13 cellular contexts compared by ENCODE assay signal in genomic region chr14:93787465-93788306, GRCh38. TPM values are rescaled to one million over a fixed set of nuclear protein-coding genes. Genes with fewer than 3 reads are reported as not detected.
DNase-seq lines count a peak whose midpoint lies in the region; ATAC-seq and TF ChIP-seq lines count a peak whose summit lies in the region.
"Had no signal": no experiment of that assay in that cellular context is flagged by ENCODE, and none has a peak within 500 bp of the region (broad histone marks: within the 10 kb centered on the region; RNA-seq: fewer than 3 reads in every experiment).

No MANE protein-coding gene starts in this region.

- WGBS in ectodermal cell, 2 experiments: 4 to 5% methylated on average over 54 of the region's 54 CpGs
- 7% methylated on average over 51 to 53 of the region's 54 CpGs for WGBS in mesodermal cell (ENCODE audit: insufficient coverage in 2 of 2), 2 experiments

- H3K36me3 ChIP-seq in RWPE2 (ENCODE audit: low read depth): no peaks in the 10 kb centered on the region
- H3K36me3 ChIP-seq in ectodermal cell (ENCODE audit: control insufficient read depth, insufficient read depth, low read length): no peaks in the 10 kb centered on the region
- H3K36me3 ChIP-seq in mesodermal cell (ENCODE audit: control insufficient read depth, insufficient read depth, low read length): no peaks in the 10 kb centered on the region

- DNase-seq in RWPE2 (ENCODE audit: low spot score) (no peak), activated T-cell treated with anti-CD3 and anti-CD28 coated beads for 4 hours (no peak), NCI-H345 treated with DMSO at 0.1 percent for 48 hours (lab: John Stamatoyannopoulos, UW; ENCODE audit: unreplicated experiment) (no peak), cerebellar nuclear complex (lab: John Stamatoyannopoulos, UW) (no peak), NCI-H2081 (lab: John Stamatoyannopoulos, UW) (no peak)
- DNase-seq: activated CD4-positive, alpha-beta memory T cell treated with anti-CD3 and anti-CD28 coated beads for 36 hours; DMS53; Kasumi-1; natural killer cell; NCI-H226 had no signal

- no peak; the same call in 2 of the 3 replicates for ATAC-seq in RWPE2 (ENCODE audit: low read depth)
- ATAC-seq: natural killer cell had no signal

- peaks cover 3% of the 10 kb centered on the region for H3K4me1 ChIP-seq in RWPE2 (ENCODE audit: insufficient read depth, poor library complexity, severe bottlenecking)
- H3K4me1 ChIP-seq in ectodermal cell (ENCODE audit: control insufficient read depth, insufficient read depth, low read length): peaks cover 12% of the 10 kb centered on the region
- no peaks in the 10 kb centered on the region for H3K4me1 ChIP-seq in mesodermal cell (ENCODE audit: control insufficient read depth, insufficient read depth, low read length, poor library complexity, severe bottlenecking)

- no peak for TF ChIP-seq CTCF in RWPE2 (IDR thresholded peaks at IDR 0.05; ENCODE audit: poor library complexity, severe bottlenecking)

- H3K27ac ChIP-seq in RWPE2 (ENCODE audit: poor library complexity, severe bottlenecking) (no peak overlapping the region), ectodermal cell (ENCODE audit: insufficient read depth, low read depth, low read length, poor library complexity, severe bottlenecking) (no peak overlapping the region), mesodermal cell (ENCODE audit: low read depth, low read length, severe bottlenecking) (no peak overlapping the region), temporal lobe (ENCODE audit: low read depth, low read length) (peak overlapping the region; percentile 69)

- H3K27me3 ChIP-seq in RWPE2 (ENCODE audit: insufficient read depth, poor library complexity, severe bottlenecking) (peaks cover 4% of the 10 kb centered on the region), ectodermal cell (ENCODE audit: control insufficient read depth, insufficient read depth, low read length, poor library complexity, severe bottlenecking) (peaks cover 39% of the 10 kb centered on the region)

- H3K4me3 ChIP-seq in RWPE2 (ENCODE audit: severe bottlenecking) (peak overlapping the region; percentile 52), ectodermal cell (ENCODE audit: insufficient read depth, low read depth, low read length) (peak overlapping the region; percentile 52), mesodermal cell (ENCODE audit: extremely low read depth, insufficient read depth, low read length, poor library complexity, severe bottlenecking) (peak overlapping the region; percentile 45)

- H3K9me3 ChIP-seq in RWPE2 (ENCODE audit: severe bottlenecking): no peaks in the 10 kb centered on the region
- H3K9me3 ChIP-seq in ectodermal cell (ENCODE audit: control insufficient read depth, low read length): no peaks in the 10 kb centered on the region
- no peaks in the 10 kb centered on the region for H3K9me3 ChIP-seq in mesodermal cell (ENCODE audit: control insufficient read depth, low read length)

RNA-seq across cellular contexts. Expression of gene PRIMA1, which starts 0.6 kb away (rescaled TPM):
- polyA plus RNA-seq in ectodermal cell (2013, experiment 1 of 4): 7.9 TPM
- 8.4 TPM for polyA plus RNA-seq in ectodermal cell (2013, experiment 2 of 4)
- polyA plus RNA-seq in ectodermal cell (2013, experiment 3 of 4): 5.9 TPM
- polyA plus RNA-seq in ectodermal cell (2013, experiment 4 of 4): 7.1 TPM
- 0.92 TPM for polyA plus RNA-seq in mesodermal cell (2013, experiment 1 of 2)
- polyA plus RNA-seq in mesodermal cell (2013, experiment 2 of 2): 0.61 TPM
- under 0.01 TPM for total RNA-seq in temporal lobe
- total RNA-seq: activated CD4-positive, alpha-beta memory T cell treated with anti-CD3 and anti-CD28 coated beads for 36 hours; natural killer cell had no signal
